Comparison of ENCODE assay signal across 1 cellular context in genomic region chr1:181108297-181108696, GRCh38.
TF ChIP-seq lines count a peak whose summit lies in the region.

No MANE protein-coding gene starts in this region.

TF ChIP-seq in IMR-90, 13 proteins besides CTCF, POLR2A, EP300 and RAD21:
- TF ChIP-seq CEBPB (IDR thresholded peaks at IDR 0.05; ENCODE audit: low read depth, low read length) (no peak), MAFK (IDR thresholded peaks at IDR 0.05; ENCODE audit: low read depth, low read length) (no peak), MAZ (IDR thresholded peaks at IDR 0.05; ENCODE audit: borderline replicate concordance, low read depth, low read length) (no peak)
TF ChIP-seq in IMR-90: peak in this region for 0.
